ENCODE assay signal across 21 cellular contexts in genomic region chr18:9539938-9540337, GRCh38.
DNase-seq lines count a peak whose midpoint lies in the region; ATAC-seq, FAIRE-seq and TF ChIP-seq lines count a peak whose summit lies in the region.
"Had no signal": no experiment of that assay in that cellular context is flagged by ENCODE, and none has a peak within 500 bp of the region (broad histone marks: within the 10 kb centered on the region; RNA-seq: fewer than 3 reads in every experiment).

No MANE protein-coding gene starts in this region.

- H4K8ac ChIP-seq in neuronal stem cell (ENCODE audit: low read depth, low read length), result no peak overlapping the region

- H4K20me1 ChIP-seq in GM23338 (replicated peaks; ENCODE audit: insufficient read depth), result no peaks in the 10 kb centered on the region

- no peaks in the 10 kb centered on the region for H3K79me2 ChIP-seq in ACC112 (ENCODE audit: control insufficient read depth, insufficient read depth, low read length, unreplicated experiment)
- no peaks in the 10 kb centered on the region for H3K79me2 ChIP-seq in GM23338 (replicated peaks; ENCODE audit: insufficient read depth)

- intact Hi-C loops in kidney (cut with DNase I), result no loop called here

- no peaks in the 10 kb centered on the region for H3K27me3 ChIP-seq in ACC112 (ENCODE audit: insufficient read depth, low read length)
- H3K27me3 ChIP-seq in GM23338 (ENCODE audit: insufficient read depth), result no peaks in the 10 kb centered on the region
- H3K27me3 ChIP-seq in RWPE2 (ENCODE audit: insufficient read depth, poor library complexity, severe bottlenecking), result no peaks in the 10 kb centered on the region
- no peaks in the 10 kb centered on the region for H3K27me3 ChIP-seq in neuronal stem cell (ENCODE audit: control insufficient read depth in 3 of 3, insufficient read depth in 3 of 3, low read depth in 1 of 3, low read length in 3 of 3)
- H3K27me3 ChIP-seq: SJCRH30 had no signal

- no peak for FAIRE-seq in kidney (lab: Jason Lieb, UNC)
- FAIRE-seq: A549, GM19239, HTR-8/SVneo had no signal

- no peak overlapping the region for H3K23ac ChIP-seq in neuronal stem cell (ENCODE audit: low read depth, low read length, poor library complexity)

- no peak overlapping the region for H2BK15ac ChIP-seq in neuronal stem cell (ENCODE audit: low read length)

- H3K4me1 ChIP-seq in ACC112 (ENCODE audit: control insufficient read depth, insufficient read depth, low read length, unreplicated experiment) (peaks cover 34% of the 10 kb centered on the region), GM23338 (ENCODE audit: insufficient read depth) (no peaks in the 10 kb centered on the region), RWPE2 (ENCODE audit: insufficient read depth, poor library complexity, severe bottlenecking) (peaks cover 20% of the 10 kb centered on the region), kidney (ENCODE audit: control insufficient read depth in 1 of 2, insufficient read depth in 1 of 2, low read depth in 1 of 2, low read length in 2 of 2) (no peaks in the 10 kb centered on the region), neuronal stem cell (ENCODE audit: control insufficient read depth in 2 of 2, insufficient read depth in 1 of 2, low read depth in 1 of 2, low read length in 2 of 2) (peaks cover 4 to 9% of the 10 kb centered on the region in 2 donors)
- H3K4me1 ChIP-seq: HAP-1, SJCRH30 had no signal

- 0 out of 2 replicates have a peak, but pooled peaks cover 3% of the 10 kb centered on the region for H3F3A ChIP-seq in GM23338 (replicated peaks; ENCODE audit: low read depth)

- H4K91ac ChIP-seq in neuronal stem cell (ENCODE audit: low read depth, low read length, poor library complexity), result no peak overlapping the region

- no peak overlapping the region for H2BK5ac ChIP-seq in neuronal stem cell (ENCODE audit: low read length)

- H3K9ac ChIP-seq in kidney (ENCODE audit: low read length in 2 of 2) (no peak overlapping the region), neuronal stem cell (ENCODE audit: low read depth, low read length, poor library complexity) (no peak overlapping the region)

- H3K9me3 ChIP-seq in RWPE2 (ENCODE audit: severe bottlenecking) (no peaks in the 10 kb centered on the region), kidney (ENCODE audit: control insufficient read depth in 1 of 2, low read length in 2 of 2) (no peaks in the 10 kb centered on the region), neuronal stem cell (replicated peaks in 1 of 2; ENCODE audit: control insufficient read depth in 2 of 2, insufficient read depth in 1 of 2, low read depth in 1 of 2, low read length in 2 of 2) (no peaks in the 10 kb centered on the region)
- H3K9me3 ChIP-seq: A549, HAP-1, SJCRH30 had no signal

- no peaks in the 10 kb centered on the region for H3K79me1 ChIP-seq in neuronal stem cell (ENCODE audit: low read depth, low read length)

- H3K27me3 Mint-ChIP-seq in GM23338 (ENCODE audit: insufficient read depth, low read depth, poor library complexity), result peaks cover 10% of the 10 kb centered on the region
- H3K27me3 Mint-ChIP-seq: CD4-positive, CD25-positive, alpha-beta regulatory T cell had no signal

- H3K36me3 ChIP-seq in ACC112 (ENCODE audit: insufficient read depth, low read length) (peaks cover 5% of the 10 kb centered on the region; the same call in 1 of the 2 replicates), GM23338 (ENCODE audit: insufficient read depth) (no peaks in the 10 kb centered on the region), RWPE2 (ENCODE audit: low read depth) (peaks cover 11% of the 10 kb centered on the region), kidney (ENCODE audit: control insufficient read depth in 1 of 2, insufficient read depth in 2 of 2, low read length in 2 of 2) (peaks cover 9 to 19% of the 10 kb centered on the region in 2 donors), neuronal stem cell (replicated peaks in 1 of 2; ENCODE audit: control insufficient read depth in 2 of 2, insufficient read depth in 2 of 2, low read length in 2 of 2) (peaks cover 8 to 37% of the 10 kb centered on the region in 2 donors)
- H3K36me3 ChIP-seq: SJCRH30 had no signal

- ATAC-seq in GM23338 (peak; percentile 56), RWPE2 (ENCODE audit: low read depth) (no peak)
- ATAC-seq: Panc1 had no signal

- H3K27ac ChIP-seq in ACC112 (ENCODE audit: low read depth, low read length) (peak overlapping the region; percentile 82), GM23338 (ENCODE audit: low read depth) (no peak overlapping the region), RWPE2 (ENCODE audit: poor library complexity, severe bottlenecking) (peak overlapping the region; percentile 85), kidney (ENCODE audit: low read depth in 2 of 2, low read length in 2 of 2) (no peak overlapping the region), neuronal stem cell (replicated peaks; ENCODE audit: low read length) (no peak overlapping the region)
- H3K27ac ChIP-seq: A549, SJCRH30 had no signal

- H2AFZ ChIP-seq in ACC112 (ENCODE audit: low read length, unreplicated experiment) (no peak overlapping the region), GM23338 (no peak overlapping the region), neuronal stem cell (ENCODE audit: low read length) (no peak overlapping the region)

- no peak overlapping the region for H2AK5ac ChIP-seq in neuronal stem cell (ENCODE audit: low read depth, low read length)

- no CpG with 5 or more reads among the region's 8 CpGs for whole genome bisulfite sequencing in neuronal stem cell (ENCODE audit: extremely low coverage in 2 of 2, insufficient read length in 2 of 2, insufficient replicate concordance in 1 of 2), 2 donors

- no peak overlapping the region for H3K18ac ChIP-seq in neuronal stem cell (ENCODE audit: low read length)

- H3K4me1 Mint-ChIP-seq in GM23338, result peaks cover 12% of the 10 kb centered on the region
- H3K4me1 Mint-ChIP-seq: CD4-positive, CD25-positive, alpha-beta regulatory T cell had no signal

- H3K27ac Mint-ChIP-seq in GM23338, result peak overlapping the region; percentile 35; the same call in 1 of the 2 replicates
- H3K27ac Mint-ChIP-seq: CD4-positive, CD25-positive, alpha-beta regulatory T cell had no signal

- H3K4me3 ChIP-seq in ACC112 (ENCODE audit: low read depth, low read length) (peak overlapping the region; percentile 51; the same call in 1 of the 2 replicates), GM23338 (no peak overlapping the region), RWPE2 (ENCODE audit: severe bottlenecking) (no peak overlapping the region), kidney (ENCODE audit: low read length in 2 of 2) (no peak overlapping the region), neuronal stem cell (ENCODE audit: low read length in 2 of 2) (peak overlapping the region in 1 of 2 donors; percentile 19)
- H3K4me3 ChIP-seq: A549, HAP-1, SJCRH30 had no signal

- H3K4me3 Mint-ChIP-seq in GM23338, result no peak overlapping the region
- H3K4me3 Mint-ChIP-seq: CD4-positive, CD25-positive, alpha-beta regulatory T cell had no signal

- DNase-seq in GM23338 (ENCODE audit: low spot score) (no peak), RWPE2 (ENCODE audit: low spot score) (no peak), kidney (peak; percentile 15), HPDE6-E6E7 (ENCODE audit: extremely low spot score) (no peak), neuronal stem cell (ENCODE audit: low spot score) (no peak), NCI-H2171 (lab: John Stamatoyannopoulos, UW) (no peak)
- no peak for DNase-seq in stimulated activated naive CD4-positive, alpha-beta T cell (lab: John Stamatoyannopoulos, UW)
- DNase-seq: CD4-positive, CD25-positive, alpha-beta regulatory T cell; DMS79; Karpas-422; NCI-H1417 treated with DMSO at 0.1 percent for 48 hours; NCI-H187 treated with DMSO at 0.1 percent for 48 hours; NCI-H2107; NK-92 treated with Interleukin-12 subunit alpha and Interleukin-12 subunit beta, amount 100 ng/mL, for 24 hours; SJCRH30 had no signal

- peak in 1 of 2 experiments; percentile 31; a peak in 1 of 4 replicates for TF ChIP-seq CTCF in GM23338 (conservative IDR thresholded peaks at IDR 0.05; ENCODE audit: low read depth in 2 of 2)
- TF ChIP-seq CTCF in RWPE2 (IDR thresholded peaks at IDR 0.05; ENCODE audit: poor library complexity, severe bottlenecking), result no peak
- no peak for TF ChIP-seq CTCF in kidney (IDR thresholded peaks at IDR 0.05; ENCODE audit: borderline replicate concordance, extremely low read depth, insufficient read depth)

- peaks cover 21% of the 10 kb centered on the region for H3K36me3 Mint-ChIP-seq in GM23338 (ENCODE audit: low read depth)

- H3K4ac ChIP-seq in neuronal stem cell (ENCODE audit: low read length), result no peak overlapping the region

- no peak overlapping the region for H2BK120ac ChIP-seq in neuronal stem cell (ENCODE audit: low read depth, low read length)

- H3K14ac ChIP-seq in neuronal stem cell (ENCODE audit: low read length), result no peak overlapping the region

- H3K4me2 ChIP-seq in GM23338 (no peak overlapping the region), neuronal stem cell (ENCODE audit: insufficient read depth, low read length, poor library complexity, severe bottlenecking) (no peak overlapping the region)
- H3K4me2 ChIP-seq: A549 had no signal

- H3K9me2 ChIP-seq in GM23338 (ENCODE audit: insufficient read depth), result no peaks in the 10 kb centered on the region

- no peak overlapping the region for H2BK12ac ChIP-seq in neuronal stem cell (ENCODE audit: low read length)

- no peaks in the 10 kb centered on the region for H3K9me3 Mint-ChIP-seq in GM23338
- H3K9me3 Mint-ChIP-seq: CD4-positive, CD25-positive, alpha-beta regulatory T cell had no signal

TF ChIP-seq in GM23338, 12 proteins besides CTCF, POLR2A, EP300 and RAD21 (continues in another document):
- TF ChIP-seq NANOG (IDR thresholded peaks at IDR 0.05; ENCODE audit: borderline replicate concordance) (no peak), STAT1 (IDR thresholded peaks at IDR 0.05; ENCODE audit: unreplicated experiment) (no peak)

Comparison
In these comparisons a context has a peak if more than half of its experiments do, and no peak if none do; other contexts are left out.
1. H3K27ac ChIP-seq: peak in ACC112 (single experiment) and RWPE2 (single experiment); none in GM23338 (single experiment), kidney (0 of 2) and neuronal stem cell (single experiment).